Comparison of ENCODE assay signal across 1 cellular context in the genomic region with DNA sequence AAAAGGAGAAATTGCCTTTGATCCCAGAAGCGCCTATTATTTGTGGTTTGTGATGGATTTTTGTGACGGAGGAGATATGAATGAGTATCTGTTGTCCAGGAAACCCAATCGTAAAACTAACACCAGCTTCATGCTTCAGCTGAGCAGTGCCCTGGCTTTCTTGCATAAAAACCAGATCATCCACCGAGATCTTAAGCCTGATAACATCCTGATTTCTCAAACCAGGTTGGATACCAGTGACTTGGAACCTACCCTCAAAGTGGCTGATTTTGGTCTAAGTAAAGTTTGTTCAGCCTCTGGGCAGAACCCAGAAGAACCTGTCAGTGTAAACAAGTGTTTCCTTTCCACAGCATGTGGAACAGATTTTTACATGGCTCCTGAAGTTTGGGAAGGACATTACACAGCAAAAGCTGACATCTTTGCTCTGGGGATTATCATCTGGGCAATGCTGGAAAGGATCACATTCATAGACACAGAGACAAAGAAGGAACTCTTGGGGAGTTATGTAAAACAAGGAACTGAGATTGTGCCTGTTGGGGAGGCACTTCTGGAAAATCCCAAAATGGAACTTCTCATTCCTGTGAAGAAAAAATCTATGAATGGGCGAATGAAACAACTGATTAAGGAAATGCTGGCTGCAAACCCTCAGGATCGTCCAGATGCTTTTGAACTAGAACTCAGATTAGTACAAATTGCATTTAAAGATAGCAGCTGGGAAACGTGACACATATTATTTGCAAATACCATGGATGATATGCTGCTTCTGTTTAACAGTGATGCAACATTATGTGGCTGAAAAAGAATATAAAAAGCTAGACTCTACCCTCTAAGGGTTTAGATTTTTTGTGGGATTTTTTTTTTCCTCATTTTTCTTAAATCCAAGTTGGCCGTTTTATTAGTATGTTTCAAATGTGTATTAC.
A peak's percentile ranks its signal among the peaks of the same experiment; 100 is the strongest.
TF ChIP-seq lines count a peak whose summit lies in the region.

No MANE protein-coding gene starts in this region.

TF ChIP-seq in K562, 482 proteins besides CTCF, POLR2A, EP300 and RAD21 (continued from another document and continues in another):
- TF ChIP-seq, protein P1, sequence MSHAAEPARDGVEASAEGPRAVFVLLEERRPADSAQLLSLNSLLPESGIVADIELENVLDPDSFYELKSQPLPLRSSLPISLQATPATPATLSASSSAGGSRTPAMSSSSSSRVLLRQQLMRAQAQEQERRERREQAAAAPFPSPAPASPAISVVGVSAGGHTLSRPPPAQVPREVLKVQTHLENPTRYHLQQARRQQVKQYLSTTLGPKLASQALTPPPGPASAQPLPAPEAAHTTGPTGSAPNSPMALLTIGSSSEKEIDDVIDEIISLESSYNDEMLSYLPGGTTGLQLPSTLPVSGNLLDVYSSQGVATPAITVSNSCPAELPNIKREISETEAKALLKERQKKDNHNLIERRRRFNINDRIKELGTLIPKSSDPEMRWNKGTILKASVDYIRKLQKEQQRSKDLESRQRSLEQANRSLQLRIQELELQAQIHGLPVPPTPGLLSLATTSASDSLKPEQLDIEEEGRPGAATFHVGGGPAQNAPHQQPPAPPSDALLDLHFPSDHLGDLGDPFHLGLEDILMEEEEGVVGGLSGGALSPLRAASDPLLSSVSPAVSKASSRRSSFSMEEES (CRISPR knock-in tag; IDR thresholded peaks at IDR 0.05): no peak
- TF ChIP-seq, protein P2, sequence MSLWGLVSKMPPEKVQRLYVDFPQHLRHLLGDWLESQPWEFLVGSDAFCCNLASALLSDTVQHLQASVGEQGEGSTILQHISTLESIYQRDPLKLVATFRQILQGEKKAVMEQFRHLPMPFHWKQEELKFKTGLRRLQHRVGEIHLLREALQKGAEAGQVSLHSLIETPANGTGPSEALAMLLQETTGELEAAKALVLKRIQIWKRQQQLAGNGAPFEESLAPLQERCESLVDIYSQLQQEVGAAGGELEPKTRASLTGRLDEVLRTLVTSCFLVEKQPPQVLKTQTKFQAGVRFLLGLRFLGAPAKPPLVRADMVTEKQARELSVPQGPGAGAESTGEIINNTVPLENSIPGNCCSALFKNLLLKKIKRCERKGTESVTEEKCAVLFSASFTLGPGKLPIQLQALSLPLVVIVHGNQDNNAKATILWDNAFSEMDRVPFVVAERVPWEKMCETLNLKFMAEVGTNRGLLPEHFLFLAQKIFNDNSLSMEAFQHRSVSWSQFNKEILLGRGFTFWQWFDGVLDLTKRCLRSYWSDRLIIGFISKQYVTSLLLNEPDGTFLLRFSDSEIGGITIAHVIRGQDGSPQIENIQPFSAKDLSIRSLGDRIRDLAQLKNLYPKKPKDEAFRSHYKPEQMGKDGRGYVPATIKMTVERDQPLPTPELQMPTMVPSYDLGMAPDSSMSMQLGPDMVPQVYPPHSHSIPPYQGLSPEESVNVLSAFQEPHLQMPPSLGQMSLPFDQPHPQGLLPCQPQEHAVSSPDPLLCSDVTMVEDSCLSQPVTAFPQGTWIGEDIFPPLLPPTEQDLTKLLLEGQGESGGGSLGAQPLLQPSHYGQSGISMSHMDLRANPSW (CRISPR knock-in tag; IDR thresholded peaks at IDR 0.05): no peak
- no peak for TF ChIP-seq NFE2L1 (tag; IDR thresholded peaks at IDR 0.05; ENCODE audit: borderline replicate concordance, low read depth)
- no peak for TF ChIP-seq ZNF316 (IDR thresholded peaks at IDR 0.05)
- TF ChIP-seq, protein P3, sequence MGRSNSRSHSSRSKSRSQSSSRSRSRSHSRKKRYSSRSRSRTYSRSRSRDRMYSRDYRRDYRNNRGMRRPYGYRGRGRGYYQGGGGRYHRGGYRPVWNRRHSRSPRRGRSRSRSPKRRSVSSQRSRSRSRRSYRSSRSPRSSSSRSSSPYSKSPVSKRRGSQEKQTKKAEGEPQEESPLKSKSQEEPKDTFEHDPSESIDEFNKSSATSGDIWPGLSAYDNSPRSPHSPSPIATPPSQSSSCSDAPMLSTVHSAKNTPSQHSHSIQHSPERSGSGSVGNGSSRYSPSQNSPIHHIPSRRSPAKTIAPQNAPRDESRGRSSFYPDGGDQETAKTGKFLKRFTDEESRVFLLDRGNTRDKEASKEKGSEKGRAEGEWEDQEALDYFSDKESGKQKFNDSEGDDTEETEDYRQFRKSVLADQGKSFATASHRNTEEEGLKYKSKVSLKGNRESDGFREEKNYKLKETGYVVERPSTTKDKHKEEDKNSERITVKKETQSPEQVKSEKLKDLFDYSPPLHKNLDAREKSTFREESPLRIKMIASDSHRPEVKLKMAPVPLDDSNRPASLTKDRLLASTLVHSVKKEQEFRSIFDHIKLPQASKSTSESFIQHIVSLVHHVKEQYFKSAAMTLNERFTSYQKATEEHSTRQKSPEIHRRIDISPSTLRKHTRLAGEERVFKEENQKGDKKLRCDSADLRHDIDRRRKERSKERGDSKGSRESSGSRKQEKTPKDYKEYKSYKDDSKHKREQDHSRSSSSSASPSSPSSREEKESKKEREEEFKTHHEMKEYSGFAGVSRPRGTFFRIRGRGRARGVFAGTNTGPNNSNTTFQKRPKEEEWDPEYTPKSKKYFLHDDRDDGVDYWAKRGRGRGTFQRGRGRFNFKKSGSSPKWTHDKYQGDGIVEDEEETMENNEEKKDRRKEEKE (IDR thresholded peaks at IDR 0.05; ENCODE audit: borderline replicate concordance in 1 of 2, control insufficient read depth in 1 of 2, low read depth in 2 of 2, low read length in 1 of 2): no peak
- peak in 1 of 2 experiments; percentile 20; a peak in 1 of 4 replicates for TF ChIP-seq MAZ (CRISPR knock-in tag; conservative IDR thresholded peaks at IDR 0.05 in 1 of 2, IDR thresholded peaks at IDR 0.05 in 1 of 2)
- peak; percentile 52 for TF ChIP-seq DACH1 (IDR thresholded peaks at IDR 0.05; ENCODE audit: partially characterized antibody)
- TF ChIP-seq RFX7 (CRISPR knock-in tag; IDR thresholded peaks at IDR 0.05): no peak
- TF ChIP-seq SMAD3 (CRISPR knock-in tag; conservative IDR thresholded peaks at IDR 0.05): no peak
- no peak for TF ChIP-seq PHTF2 (CRISPR knock-in tag; IDR thresholded peaks at IDR 0.05)
- no peak; the same call in 1 of the 2 replicates for TF ChIP-seq HDAC2 (IDR thresholded peaks at IDR 0.05)
- TF ChIP-seq COPS2 (conservative IDR thresholded peaks at IDR 0.05): no peak
- TF ChIP-seq FOXK2 (conservative IDR thresholded peaks at IDR 0.05 in 1 of 2, IDR thresholded peaks at IDR 0.05 in 1 of 2; ENCODE audit: low read depth in 2 of 2): peak; percentile 37 to 51; a peak in 1 of 4 replicates
- TF ChIP-seq, protein P4, sequence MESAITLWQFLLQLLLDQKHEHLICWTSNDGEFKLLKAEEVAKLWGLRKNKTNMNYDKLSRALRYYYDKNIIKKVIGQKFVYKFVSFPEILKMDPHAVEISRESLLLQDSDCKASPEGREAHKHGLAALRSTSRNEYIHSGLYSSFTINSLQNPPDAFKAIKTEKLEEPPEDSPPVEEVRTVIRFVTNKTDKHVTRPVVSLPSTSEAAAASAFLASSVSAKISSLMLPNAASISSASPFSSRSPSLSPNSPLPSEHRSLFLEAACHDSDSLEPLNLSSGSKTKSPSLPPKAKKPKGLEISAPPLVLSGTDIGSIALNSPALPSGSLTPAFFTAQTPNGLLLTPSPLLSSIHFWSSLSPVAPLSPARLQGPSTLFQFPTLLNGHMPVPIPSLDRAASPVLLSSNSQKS (CRISPR knock-in tag; IDR thresholded peaks at IDR 0.05): no peak
- TF ChIP-seq, protein P5, sequence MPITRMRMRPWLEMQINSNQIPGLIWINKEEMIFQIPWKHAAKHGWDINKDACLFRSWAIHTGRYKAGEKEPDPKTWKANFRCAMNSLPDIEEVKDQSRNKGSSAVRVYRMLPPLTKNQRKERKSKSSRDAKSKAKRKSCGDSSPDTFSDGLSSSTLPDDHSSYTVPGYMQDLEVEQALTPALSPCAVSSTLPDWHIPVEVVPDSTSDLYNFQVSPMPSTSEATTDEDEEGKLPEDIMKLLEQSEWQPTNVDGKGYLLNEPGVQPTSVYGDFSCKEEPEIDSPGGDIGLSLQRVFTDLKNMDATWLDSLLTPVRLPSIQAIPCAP (CRISPR knock-in tag; IDR thresholded peaks at IDR 0.05; ENCODE audit: borderline replicate concordance): no peak
- no peak for TF ChIP-seq FUS (optimal IDR thresholded peaks at IDR 0.05; ENCODE audit: low read depth, low read length)
- no peak for TF ChIP-seq FOXJ2 (tag; IDR thresholded peaks at IDR 0.05)
- TF ChIP-seq SP1 (CRISPR knock-in tag; IDR thresholded peaks at IDR 0.05): peak; percentile 40; the same call in 1 of the 2 replicates
- no peak for TF ChIP-seq POLR2G (IDR thresholded peaks at IDR 0.05; ENCODE audit: low read depth, low read length)
- TF ChIP-seq, protein P6, sequence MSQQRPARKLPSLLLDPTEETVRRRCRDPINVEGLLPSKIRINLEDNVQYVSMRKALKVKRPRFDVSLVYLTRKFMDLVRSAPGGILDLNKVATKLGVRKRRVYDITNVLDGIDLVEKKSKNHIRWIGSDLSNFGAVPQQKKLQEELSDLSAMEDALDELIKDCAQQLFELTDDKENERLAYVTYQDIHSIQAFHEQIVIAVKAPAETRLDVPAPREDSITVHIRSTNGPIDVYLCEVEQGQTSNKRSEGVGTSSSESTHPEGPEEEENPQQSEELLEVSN (IDR thresholded peaks at IDR 0.05; ENCODE audit: borderline replicate concordance in 1 of 2, extremely low read depth in 1 of 2, insufficient read depth in 1 of 2, insufficient read length in 1 of 2, low read depth in 1 of 2, low read length in 1 of 2, poor library complexity in 1 of 2, severe bottlenecking in 1 of 2): no peak
- TF ChIP-seq TAF1 (IDR thresholded peaks at IDR 0.05; ENCODE audit: control insufficient read depth, extremely low read depth, insufficient read depth, low read length, severe bottlenecking): no peak
- TF ChIP-seq MEF2D (tag; conservative IDR thresholded peaks at IDR 0.05; ENCODE audit: low read depth): peak; percentile 30; the same call in 1 of the 2 replicates
- no peak for TF ChIP-seq GABPB2 (CRISPR knock-in tag; conservative IDR thresholded peaks at IDR 0.05)
- no peak for TF ChIP-seq SAP30 (IDR thresholded peaks at IDR 0.05; ENCODE audit: borderline replicate concordance, insufficient read depth, low read depth, low read length, poor library complexity, severe bottlenecking)
- TF ChIP-seq, protein P7, sequence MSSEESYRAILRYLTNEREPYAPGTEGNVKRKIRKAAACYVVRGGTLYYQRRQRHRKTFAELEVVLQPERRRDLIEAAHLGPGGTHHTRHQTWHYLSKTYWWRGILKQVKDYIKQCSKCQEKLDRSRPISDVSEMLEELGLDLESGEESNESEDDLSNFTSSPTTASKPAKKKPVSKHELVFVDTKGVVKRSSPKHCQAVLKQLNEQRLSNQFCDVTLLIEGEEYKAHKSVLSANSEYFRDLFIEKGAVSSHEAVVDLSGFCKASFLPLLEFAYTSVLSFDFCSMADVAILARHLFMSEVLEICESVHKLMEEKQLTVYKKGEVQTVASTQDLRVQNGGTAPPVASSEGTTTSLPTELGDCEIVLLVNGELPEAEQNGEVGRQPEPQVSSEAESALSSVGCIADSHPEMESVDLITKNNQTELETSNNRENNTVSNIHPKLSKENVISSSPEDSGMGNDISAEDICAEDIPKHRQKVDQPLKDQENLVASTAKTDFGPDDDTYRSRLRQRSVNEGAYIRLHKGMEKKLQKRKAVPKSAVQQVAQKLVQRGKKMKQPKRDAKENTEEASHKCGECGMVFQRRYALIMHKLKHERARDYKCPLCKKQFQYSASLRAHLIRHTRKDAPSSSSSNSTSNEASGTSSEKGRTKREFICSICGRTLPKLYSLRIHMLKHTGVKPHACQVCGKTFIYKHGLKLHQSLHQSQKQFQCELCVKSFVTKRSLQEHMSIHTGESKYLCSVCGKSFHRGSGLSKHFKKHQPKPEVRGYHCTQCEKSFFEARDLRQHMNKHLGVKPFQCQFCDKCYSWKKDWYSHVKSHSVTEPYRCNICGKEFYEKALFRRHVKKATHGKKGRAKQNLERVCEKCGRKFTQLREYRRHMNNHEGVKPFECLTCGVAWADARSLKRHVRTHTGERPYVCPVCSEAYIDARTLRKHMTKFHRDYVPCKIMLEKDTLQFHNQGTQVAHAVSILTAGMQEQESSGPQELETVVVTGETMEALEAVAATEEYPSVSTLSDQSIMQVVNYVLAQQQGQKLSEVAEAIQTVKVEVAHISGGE (CRISPR knock-in tag; IDR thresholded peaks at IDR 0.05): peak in 1 of 3 experiments; percentile 46; a peak in 1 of 6 replicates
- 0 out of 2 replicates have a peak, but pooled peaks have one; percentile 27 for TF ChIP-seq FOXM1 (IDR thresholded peaks at IDR 0.05; ENCODE audit: low read depth)
- TF ChIP-seq FOXM1 (CRISPR knock-in tag; IDR thresholded peaks at IDR 0.05; ENCODE audit: low read depth): no peak
- no peak for TF ChIP-seq HDAC1 (IDR thresholded peaks at IDR 0.05)
- TF ChIP-seq, protein P8, sequence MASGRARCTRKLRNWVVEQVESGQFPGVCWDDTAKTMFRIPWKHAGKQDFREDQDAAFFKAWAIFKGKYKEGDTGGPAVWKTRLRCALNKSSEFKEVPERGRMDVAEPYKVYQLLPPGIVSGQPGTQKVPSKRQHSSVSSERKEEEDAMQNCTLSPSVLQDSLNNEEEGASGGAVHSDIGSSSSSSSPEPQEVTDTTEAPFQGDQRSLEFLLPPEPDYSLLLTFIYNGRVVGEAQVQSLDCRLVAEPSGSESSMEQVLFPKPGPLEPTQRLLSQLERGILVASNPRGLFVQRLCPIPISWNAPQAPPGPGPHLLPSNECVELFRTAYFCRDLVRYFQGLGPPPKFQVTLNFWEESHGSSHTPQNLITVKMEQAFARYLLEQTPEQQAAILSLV (tag; IDR thresholded peaks at IDR 0.05): no peak
- no peak for TF ChIP-seq ZNF253 (CRISPR knock-in tag; conservative IDR thresholded peaks at IDR 0.05)
- TF ChIP-seq ZFP1 (CRISPR knock-in tag; IDR thresholded peaks at IDR 0.05): no peak
- TF ChIP-seq, protein P9, sequence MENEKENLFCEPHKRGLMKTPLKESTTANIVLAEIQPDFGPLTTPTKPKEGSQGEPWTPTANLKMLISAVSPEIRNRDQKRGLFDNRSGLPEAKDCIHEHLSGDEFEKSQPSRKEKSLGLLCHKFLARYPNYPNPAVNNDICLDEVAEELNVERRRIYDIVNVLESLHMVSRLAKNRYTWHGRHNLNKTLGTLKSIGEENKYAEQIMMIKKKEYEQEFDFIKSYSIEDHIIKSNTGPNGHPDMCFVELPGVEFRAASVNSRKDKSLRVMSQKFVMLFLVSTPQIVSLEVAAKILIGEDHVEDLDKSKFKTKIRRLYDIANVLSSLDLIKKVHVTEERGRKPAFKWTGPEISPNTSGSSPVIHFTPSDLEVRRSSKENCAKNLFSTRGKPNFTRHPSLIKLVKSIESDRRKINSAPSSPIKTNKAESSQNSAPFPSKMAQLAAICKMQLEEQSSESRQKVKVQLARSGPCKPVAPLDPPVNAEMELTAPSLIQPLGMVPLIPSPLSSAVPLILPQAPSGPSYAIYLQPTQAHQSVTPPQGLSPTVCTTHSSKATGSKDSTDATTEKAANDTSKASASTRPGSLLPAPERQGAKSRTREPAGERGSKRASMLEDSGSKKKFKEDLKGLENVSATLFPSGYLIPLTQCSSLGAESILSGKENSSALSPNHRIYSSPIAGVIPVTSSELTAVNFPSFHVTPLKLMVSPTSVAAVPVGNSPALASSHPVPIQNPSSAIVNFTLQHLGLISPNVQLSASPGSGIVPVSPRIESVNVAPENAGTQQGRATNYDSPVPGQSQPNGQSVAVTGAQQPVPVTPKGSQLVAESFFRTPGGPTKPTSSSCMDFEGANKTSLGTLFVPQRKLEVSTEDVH (IDR thresholded peaks at IDR 0.05; ENCODE audit: low read depth, partially characterized antibody): no peak
